ENCODE assay signal across 1 cellular context in the genomic region with DNA sequence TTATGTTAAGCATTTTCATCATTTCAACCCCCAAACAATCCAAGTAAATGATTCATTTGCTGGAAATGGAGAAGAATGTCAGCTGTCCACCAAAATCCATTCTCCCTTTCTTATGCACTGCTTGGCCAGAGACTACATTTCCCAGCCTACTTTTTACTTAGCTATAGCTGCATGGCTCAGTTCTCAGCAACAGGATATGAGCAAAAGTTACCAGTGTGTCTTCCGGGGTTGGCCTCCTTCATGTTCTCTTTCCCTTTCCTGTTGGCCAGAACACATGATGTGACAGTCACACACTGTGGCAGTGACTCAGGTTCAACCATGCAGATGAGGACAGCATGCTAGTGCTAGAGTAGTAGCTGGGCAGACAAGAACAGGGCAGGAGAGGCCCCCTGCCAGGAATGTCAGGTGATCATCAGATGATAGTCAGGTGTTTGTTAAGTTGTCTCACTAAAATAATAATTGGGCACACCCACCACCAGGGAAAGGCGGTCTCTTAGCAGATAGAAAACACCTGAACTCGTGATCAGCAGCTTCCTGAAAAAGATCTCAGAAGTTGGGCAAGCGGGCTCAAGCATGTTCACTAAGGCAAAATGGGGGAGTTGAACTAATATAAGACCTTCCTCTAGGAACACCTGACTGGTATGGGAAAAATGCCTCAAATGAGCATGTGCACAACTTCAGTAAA.
TF ChIP-seq lines count a peak whose summit lies in the region.

No MANE protein-coding gene starts in this region.

TF ChIP-seq in SK-N-SH treated with all-trans-retinoic acid at 6 μM for 48 hours, 23 proteins besides CTCF, POLR2A, EP300 and RAD21 (continued from another document):
- TF ChIP-seq POU6F1 (CRISPR knock-in tag; IDR thresholded peaks at IDR 0.05; ENCODE audit: borderline replicate concordance, low read depth): no peak
- TF ChIP-seq TOX (CRISPR knock-in tag; IDR thresholded peaks at IDR 0.05; ENCODE audit: borderline replicate concordance): no peak
- TF ChIP-seq SNAI2 (CRISPR knock-in tag; IDR thresholded peaks at IDR 0.05): no peak
- TF ChIP-seq RARB (CRISPR knock-in tag; IDR thresholded peaks at IDR 0.05): no peak
- no peak for TF ChIP-seq ISL1 (CRISPR knock-in tag; IDR thresholded peaks at IDR 0.05)
- no peak for TF ChIP-seq TSHZ2 (CRISPR knock-in tag; IDR thresholded peaks at IDR 0.05)
- no peak for TF ChIP-seq GLIS3 (CRISPR knock-in tag; IDR thresholded peaks at IDR 0.05)
- no peak for TF ChIP-seq ZNF8 (CRISPR knock-in tag; IDR thresholded peaks at IDR 0.05)
- no peak for TF ChIP-seq ZFP3 (CRISPR knock-in tag; IDR thresholded peaks at IDR 0.05)
- TF ChIP-seq PPARA (CRISPR knock-in tag; IDR thresholded peaks at IDR 0.05; ENCODE audit: borderline replicate concordance): no peak
- TF ChIP-seq ZC3H10 (CRISPR knock-in tag; IDR thresholded peaks at IDR 0.05): no peak
